Comparison of ENCODE assay signal across 12 cellular contexts in the genomic region with DNA sequence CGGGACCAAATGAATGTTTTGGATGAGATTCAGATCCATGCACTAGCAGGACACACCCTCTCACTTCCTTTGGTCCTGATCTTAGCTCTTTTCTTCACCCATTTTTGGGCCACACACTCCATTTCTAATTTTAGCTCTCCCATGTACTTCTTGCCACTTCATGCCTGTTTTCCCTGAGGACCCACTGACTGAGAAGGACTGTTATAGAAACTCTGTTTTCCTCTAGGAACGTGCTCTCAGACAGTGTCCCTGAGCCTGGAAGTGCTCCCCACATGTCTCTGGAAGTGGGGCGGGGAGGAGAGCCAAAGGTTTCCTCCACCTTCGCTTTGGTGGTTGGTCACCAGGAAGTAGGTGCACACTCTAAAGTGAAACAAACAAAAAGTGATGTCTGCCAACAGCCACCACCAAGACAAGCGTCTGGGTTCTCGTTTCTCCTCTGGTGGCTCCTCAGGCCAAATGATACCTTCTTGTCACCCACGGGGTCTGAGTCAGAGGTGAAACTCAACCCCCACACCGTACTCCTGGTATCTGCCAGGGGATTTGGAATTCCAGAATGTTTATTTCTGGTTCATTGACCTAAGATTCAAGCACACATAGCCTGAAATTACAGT.
A peak's percentile ranks its signal among the peaks of the same experiment; 100 is the strongest.
DNase-seq lines count a peak whose midpoint lies in the region; TF ChIP-seq lines count a peak whose summit lies in the region.
"Had no signal": no experiment of that assay in that cellular context is flagged by ENCODE, and none has a peak within 500 bp of the region (broad histone marks: within the 10 kb centered on the region; RNA-seq: fewer than 3 reads in every experiment).

No MANE protein-coding gene starts in this region.

- no peak overlapping the region for H3K27ac ChIP-seq in HEK293 (ENCODE audit: extremely low read depth, low read depth, low read length)
- peak overlapping the region; percentile 86 to 94 for H3K27ac ChIP-seq in ascending aorta
- H3K27ac ChIP-seq in stomach, result peak overlapping the region in 4 of 5 donors; percentile 33 to 66 (median 58)
- H3K27ac ChIP-seq: body of pancreas had no signal

- POLR2A ChIA-PET in HEK293 (lab: Yijun Ruan, JAX), result no interaction called here

- H3K27me3 Mint-ChIP-seq in activated T-helper 2 cell treated with anti-CD3 and anti-CD28 coated beads, Interferon-gamma antibody, Interleukin-2, Interleukin-4, amounts not matched to agents 10 μg/mL and 5 μg/mL and 100 μg/mL, durations not matched to agents 14 hours and 24 hours and 36 hours (ENCODE audit: low read depth), result peaks cover 21% of the 10 kb centered on the region

- TF ChIP-seq EP300 in stomach (IDR thresholded peaks at IDR 0.05), result no peak

- H3K36me3 ChIP-seq in HEK293 (ENCODE audit: control insufficient read depth in 2 of 2, insufficient read depth in 1 of 2, low read length in 2 of 2) (peaks cover 3 to 35% of the 10 kb centered on the region in 2 experiments), ascending aorta (peaks cover 10 to 32% of the 10 kb centered on the region in 2 donors), stomach (peaks cover 5 to 50% (median 31%) of the 10 kb centered on the region in 4 donors)

- H3K9me3 Mint-ChIP-seq in activated T-helper 2 cell treated with anti-CD3 and anti-CD28 coated beads, Interferon-gamma antibody, Interleukin-2, Interleukin-4, amounts not matched to agents 10 μg/mL and 5 μg/mL and 100 μg/mL, durations not matched to agents 14 hours and 24 hours and 36 hours, result peaks cover 10% of the 10 kb centered on the region

- intact Hi-C loops in ascending aorta (cut with DNase I), result loop anchor here (1.0 kb wide), 2 partner anchors 27 to 75 kb away; partner anchors contain the start of gene MERTK
- intact Hi-C loops in stomach (cut with DNase I; ENCODE audit: low total_unique reads), result no loop called here
- intact Hi-C loops in activated T-helper 2 cell treated with anti-CD3 and anti-CD28 coated beads, Interferon-gamma antibody, Interleukin-2, Interleukin-4, amounts not matched to agents 10 μg/mL and 5 μg/mL and 100 μg/mL, durations not matched to agents 14 hours and 24 hours and 36 hours (cut with micrococcal nuclease), result no loop called here

- H3K27me3 ChIP-seq in ascending aorta (no peaks in the 10 kb centered on the region), stomach (no peaks in the 10 kb centered on the region)
- H3K27me3 ChIP-seq: body of pancreas had no signal

- TF ChIP-seq CTCF in HEK293 (tag by site-specific recombination; IDR thresholded peaks at IDR 0.05), result no peak
- TF ChIP-seq CTCF in ascending aorta (IDR thresholded peaks at IDR 0.05), result no peak
- no peak for TF ChIP-seq CTCF in stomach (IDR thresholded peaks at IDR 0.05)

- no peaks in the 10 kb centered on the region for H3K36me3 Mint-ChIP-seq in activated T-helper 2 cell treated with anti-CD3 and anti-CD28 coated beads, Interferon-gamma antibody, Interleukin-2, Interleukin-4, amounts not matched to agents 10 μg/mL and 5 μg/mL and 100 μg/mL, durations not matched to agents 14 hours and 24 hours and 36 hours (ENCODE audit: low read depth)

- H3K27ac Mint-ChIP-seq in activated T-helper 2 cell treated with anti-CD3 and anti-CD28 coated beads, Interferon-gamma antibody, Interleukin-2, Interleukin-4, amounts not matched to agents 10 μg/mL and 5 μg/mL and 100 μg/mL, durations not matched to agents 14 hours and 24 hours and 36 hours, result no peak overlapping the region

- CTCF ChIA-PET in HEK293 (lab: Yijun Ruan, JAX), result interaction anchor here (0.9 to 1.0 kb wide), 2 partner anchors 58 to 76 kb away, joined by 3 read pairs; no protein-coding TSS in a partner anchor

- H3K9me3 ChIP-seq in HEK293 (ENCODE audit: control insufficient read depth, insufficient read depth, low read depth, low read length) (no peaks in the 10 kb centered on the region), ascending aorta (no peaks in the 10 kb centered on the region), stomach (no peaks in the 10 kb centered on the region)
- H3K9me3 ChIP-seq: body of pancreas had no signal

- DNase-seq in ascending aorta (ENCODE audit: low spot score in 2 of 2), result peak; percentile 23 to 80
- DNase-seq in kidney glomerular epithelial cell (lab: John Stamatoyannopoulos, UW), result peak; percentile 2
- DNase-seq in stomach, result peak; percentile 34
- DNase-seq in NCI-H82 (lab: John Stamatoyannopoulos, UW), result no peak
- no peak for DNase-seq in central memory CD4-positive, alpha-beta T cell
- DNase-seq in midbrain (lab: John Stamatoyannopoulos, UW), result no peak
- DNase-seq in activated T-helper 2 cell treated with anti-CD3 and anti-CD28 coated beads, Interferon-gamma antibody, Interleukin-2, Interleukin-4, amounts not matched to agents 10 μg/mL and 5 μg/mL and 100 μg/mL, durations not matched to agents 14 hours and 24 hours and 36 hours (ENCODE audit: low spot score), result no peak
- DNase-seq: body of pancreas, DMS 273 treated with DMSO at 0.1 percent for 48 hours, erythroblast, NCI-H1694 had no signal

- H3K4me3 ChIP-seq in HEK293 (ENCODE audit: low read depth, low read length) (no peak overlapping the region), ascending aorta (peak overlapping the region in 1 of 2 donors; percentile 47), stomach (no peak overlapping the region)
- H3K4me3 ChIP-seq: body of pancreas had no signal

- H3K4me1 ChIP-seq in HEK293 (ENCODE audit: control insufficient read depth, insufficient read depth, low read length) (no peaks in the 10 kb centered on the region; the same call in 1 of the 2 replicates), ascending aorta (peaks cover 10 to 28% of the 10 kb centered on the region in 2 donors), stomach (peaks cover 5 to 31% (median 13%) of the 10 kb centered on the region in 4 donors)
- H3K4me1 ChIP-seq: body of pancreas had no signal

- no peak for TF ChIP-seq POLR2A in stomach (IDR thresholded peaks at IDR 0.05)

- no peak overlapping the region for H3K4me3 Mint-ChIP-seq in activated T-helper 2 cell treated with anti-CD3 and anti-CD28 coated beads, Interferon-gamma antibody, Interleukin-2, Interleukin-4, amounts not matched to agents 10 μg/mL and 5 μg/mL and 100 μg/mL, durations not matched to agents 14 hours and 24 hours and 36 hours (ENCODE audit: low read depth)

- H3K4me1 Mint-ChIP-seq in activated T-helper 2 cell treated with anti-CD3 and anti-CD28 coated beads, Interferon-gamma antibody, Interleukin-2, Interleukin-4, amounts not matched to agents 10 μg/mL and 5 μg/mL and 100 μg/mL, durations not matched to agents 14 hours and 24 hours and 36 hours (ENCODE audit: low read depth), result peaks cover 9% of the 10 kb centered on the region

- WGBS in stomach, 5 donors, result 21 to 42% (median 30%) methylated on average over 7 to 8 of the region's 8 CpGs

TF ChIP-seq in HEK293, 187 proteins besides CTCF, POLR2A, EP300 and RAD21:
- TF ChIP-seq EGR2 (tag by site-specific recombination; IDR thresholded peaks at IDR 0.05; ENCODE audit: low read depth), result peak; percentile 36; the same call in 1 of the 2 replicates
- TF ChIP-seq ZNF561 (tag by site-specific recombination; IDR thresholded peaks at IDR 0.05; ENCODE audit: borderline replicate concordance), result no peak
- TF ChIP-seq SP7 (tag by site-specific recombination; IDR thresholded peaks at IDR 0.05), result peak; percentile 37; the same call in 1 of the 2 replicates
- peak; percentile 26; the same call in 1 of the 2 replicates for TF ChIP-seq ZFHX2 (tag by site-specific recombination; conservative IDR thresholded peaks at IDR 0.05)

Comparison
In these comparisons a context has a peak if more than half of its experiments do, and no peak if none do; other contexts are left out.
1. DNase-seq: peak in ascending aorta (2 of 2), kidney glomerular epithelial cell (single experiment) and stomach (single experiment); none in NCI-H82 (single experiment), central memory CD4-positive, alpha-beta T cell (single experiment), midbrain (single experiment) and activated T-helper 2 cell treated with anti-CD3 and anti-CD28 coated beads, Interferon-gamma antibody, Interleukin-2, Interleukin-4, amounts not matched to agents 10 μg/mL and 5 μg/mL and 100 μg/mL, durations not matched to agents 14 hours and 24 hours and 36 hours (single experiment).